ENCODE assay signal across 15 cellular contexts in the genomic region with DNA sequence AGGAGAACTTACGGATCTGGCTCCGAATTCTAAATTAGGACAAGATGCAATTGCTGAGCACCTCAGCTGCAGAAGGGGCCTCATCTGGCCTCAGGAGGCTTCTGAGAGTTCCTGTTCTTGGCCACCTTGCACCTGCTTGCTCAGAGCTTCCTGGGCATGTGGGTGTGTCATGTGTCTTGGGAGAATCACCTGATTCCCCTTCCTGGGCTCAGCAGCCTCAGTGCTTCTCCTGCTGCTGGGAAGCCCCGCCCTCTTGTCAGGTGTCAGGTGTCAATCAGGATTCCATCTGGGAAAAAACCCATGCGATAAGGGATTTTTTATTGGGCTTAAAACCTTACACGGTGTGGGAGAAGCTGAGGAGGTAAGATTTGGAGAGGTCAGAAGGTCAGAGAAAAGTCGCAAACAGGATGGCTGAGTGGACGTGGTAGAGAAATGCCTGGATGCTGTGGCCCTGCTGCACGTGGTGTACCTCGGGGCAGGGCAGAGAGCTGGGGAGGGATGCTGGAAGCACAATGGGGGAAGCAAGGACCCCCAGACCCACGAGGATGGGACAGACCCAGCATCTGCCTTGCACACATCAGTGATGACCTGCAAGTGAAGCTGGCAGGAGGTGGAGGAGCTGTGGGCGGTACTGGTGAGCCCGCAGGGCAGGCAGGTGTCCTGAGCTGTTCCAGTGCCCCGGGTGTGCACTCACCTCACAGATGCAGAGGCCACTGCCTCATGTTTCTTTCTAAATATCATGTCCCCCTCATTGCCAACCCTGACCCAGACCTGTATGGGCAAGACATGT.
DNase-seq lines count a peak whose midpoint lies in the region; ATAC-seq and TF ChIP-seq lines count a peak whose summit lies in the region.
"Had no signal": no experiment of that assay in that cellular context is flagged by ENCODE, and none has a peak within 500 bp of the region (broad histone marks: within the 10 kb centered on the region; RNA-seq: fewer than 3 reads in every experiment).

No MANE protein-coding gene starts in this region.

- peak overlapping the region; percentile 48 for H2AK5ac ChIP-seq in neuronal stem cell (ENCODE audit: low read depth, low read length)

- no peak overlapping the region for H2BK12ac ChIP-seq in neuronal stem cell (ENCODE audit: low read length)

- no peak for TF ChIP-seq CTCF in RWPE2 (IDR thresholded peaks at IDR 0.05; ENCODE audit: poor library complexity, severe bottlenecking)

- H2BK120ac ChIP-seq in neuronal stem cell (ENCODE audit: low read depth, low read length) = no peak overlapping the region

- peak overlapping the region; percentile 25 for H3K18ac ChIP-seq in neuronal stem cell (ENCODE audit: low read length)

- H3K4me1 ChIP-seq in RWPE2 (ENCODE audit: insufficient read depth, poor library complexity, severe bottlenecking) (peaks cover 4% of the 10 kb centered on the region), neuronal stem cell (ENCODE audit: control insufficient read depth in 2 of 2, insufficient read depth in 1 of 2, low read depth in 1 of 2, low read length in 2 of 2) (peaks cover 7 to 11% of the 10 kb centered on the region in 2 donors)

- H2BK5ac ChIP-seq in neuronal stem cell (ENCODE audit: low read length) = no peak overlapping the region

- H3K23ac ChIP-seq in neuronal stem cell (ENCODE audit: low read depth, low read length, poor library complexity) = no peak overlapping the region

- no peak overlapping the region for H3K9ac ChIP-seq in neuronal stem cell (ENCODE audit: low read depth, low read length, poor library complexity)
- H3K9ac ChIP-seq: BLaER1 had no signal

- H2BK15ac ChIP-seq in neuronal stem cell (ENCODE audit: low read length) = no peak overlapping the region

- H4K8ac ChIP-seq in neuronal stem cell (ENCODE audit: low read depth, low read length) = no peak overlapping the region

- no peak overlapping the region for H3K4ac ChIP-seq in neuronal stem cell (ENCODE audit: low read length)

- WGBS in neuronal stem cell (ENCODE audit: extremely low coverage in 2 of 2, insufficient read length in 2 of 2, insufficient replicate concordance in 1 of 2), 2 donors = no CpG with 5 or more reads among the region's 13 CpGs

- H3K9me3 ChIP-seq in RWPE2 (ENCODE audit: severe bottlenecking) = no peaks in the 10 kb centered on the region
- peaks cover 4 to 9% of the 10 kb centered on the region in 2 donors for H3K9me3 ChIP-seq in neuronal stem cell (replicated peaks in 1 of 2; ENCODE audit: control insufficient read depth in 2 of 2, insufficient read depth in 1 of 2, low read depth in 1 of 2, low read length in 2 of 2)
- H3K9me3 ChIP-seq: BLaER1 had no signal

- H3K27ac ChIP-seq in RWPE2 (ENCODE audit: poor library complexity, severe bottlenecking) (no peak overlapping the region), neuronal stem cell (replicated peaks; ENCODE audit: low read length) (no peak overlapping the region)
- H3K27ac ChIP-seq: BLaER1 had no signal

- H3K4me2 ChIP-seq in neuronal stem cell (ENCODE audit: insufficient read depth, low read length, poor library complexity, severe bottlenecking) = no peak overlapping the region
- H3K4me2 ChIP-seq: BLaER1 had no signal

- no peaks in the 10 kb centered on the region for H3K36me3 ChIP-seq in H7 (replicated peaks; ENCODE audit: control insufficient read depth, insufficient read depth, low read length)
- H3K36me3 ChIP-seq in RWPE2 (ENCODE audit: low read depth) = 0 out of 2 replicates have a peak, but pooled peaks cover 4% of the 10 kb centered on the region
- peaks cover 0 to 2% of the 10 kb centered on the region in 2 donors for H3K36me3 ChIP-seq in neuronal stem cell (replicated peaks in 1 of 2; ENCODE audit: control insufficient read depth in 2 of 2, insufficient read depth in 2 of 2, low read length in 2 of 2)
- H3K36me3 ChIP-seq: BLaER1 had no signal

- peak; percentile 54 for ATAC-seq in RWPE2 (ENCODE audit: low read depth)
- ATAC-seq: CD8-positive, alpha-beta T cell had no signal

- no peak overlapping the region for H3K4me3 ChIP-seq in H7 (ENCODE audit: insufficient read depth, low read depth, low read length)
- no peak overlapping the region for H3K4me3 ChIP-seq in RWPE2 (ENCODE audit: severe bottlenecking)
- no peak overlapping the region for H3K4me3 ChIP-seq in neuronal stem cell (ENCODE audit: low read length in 2 of 2)
- H3K4me3 ChIP-seq: BLaER1 had no signal

- H2AFZ ChIP-seq in neuronal stem cell (ENCODE audit: low read length) = no peak overlapping the region

- H3K14ac ChIP-seq in neuronal stem cell (ENCODE audit: low read length) = no peak overlapping the region

- H3K27me3 ChIP-seq in H7 (ENCODE audit: control insufficient read depth, insufficient read depth, low read length) (peaks cover 3% of the 10 kb centered on the region), RWPE2 (ENCODE audit: insufficient read depth, poor library complexity, severe bottlenecking) (no peaks in the 10 kb centered on the region), neuronal stem cell (ENCODE audit: control insufficient read depth in 3 of 3, insufficient read depth in 3 of 3, low read depth in 1 of 3, low read length in 3 of 3) (peaks cover 0 to 4% (median 0%) of the 10 kb centered on the region in 3 experiments)
- H3K27me3 ChIP-seq: BLaER1 had no signal

- H4K91ac ChIP-seq in neuronal stem cell (ENCODE audit: low read depth, low read length, poor library complexity) = no peak overlapping the region

- H3K79me1 ChIP-seq in neuronal stem cell (ENCODE audit: low read depth, low read length) = no peaks in the 10 kb centered on the region

- DNase-seq in H7 (peak; percentile 72), RWPE2 (ENCODE audit: low spot score) (peak; percentile 81), iPS-NIHi11 (ENCODE audit: low spot score) (peak; percentile 53), neuronal stem cell (ENCODE audit: low spot score) (no peak), LoVo (ENCODE audit: low spot score) (no peak), amniotic stem cell (lab: John Stamatoyannopoulos, UW) (no peak)
- no peak for DNase-seq in NK-92 treated with Interleukin-12 subunit alpha and Interleukin-12 subunit beta, amount 100 ng/mL, for 24 hours (lab: John Stamatoyannopoulos, UW)
- DNase-seq: CD8-positive, alpha-beta T cell; DMS53; EL; NCI-H1092 treated with DMSO at 0.1 percent for 48 hours; NCI-H146; NCI-H2029 treated with DMSO at 0.1 percent for 48 hours; NCI-H774 had no signal

Comparison
In these comparisons a context has a peak if more than half of its experiments do, and no peak if none do; other contexts are left out.
1. DNase-seq: peak in H7 (single experiment), RWPE2 (single experiment) and iPS-NIHi11 (single experiment); none in neuronal stem cell (single experiment), NK-92 treated with Interleukin-12 subunit alpha and Interleukin-12 subunit beta, amount 100 ng/mL, for 24 hours (single experiment), LoVo (single experiment) and amniotic stem cell (single experiment).